In genomic region chr6:37344308-37344707, GRCh38 we compare ENCODE assay signal across 29 cellular contexts.
"Had no signal": no experiment of that assay in that cellular context is flagged by ENCODE, and none has a peak within 500 bp of the region (broad histone marks: within the 10 kb centered on the region; RNA-seq: fewer than 3 reads in every experiment).

No MANE protein-coding gene starts in this region.

- H3K4me1 Mint-ChIP-seq: natural killer cell; nephron; neural progenitor cell; stimulated activated memory B cell treated with anti-CD40 and anti-IgM and Interleukin-4, amounts not matched to agents 10 μg/mL and 1 μg/mL and 100 μg/mL, for 72 hours; stimulated activated naive CD8-positive, alpha-beta T cell treated with anti-CD3 and anti-CD28 coated beads, Interleukin-15, amount 100 ng/mL, for 72 hours had no signal

- H3K9ac ChIP-seq: neural progenitor cell, parathyroid adenoma had no signal

- H3K36me3 Mint-ChIP-seq: natural killer cell, neural progenitor cell, type B pancreatic cell had no signal

- H3K27ac Mint-ChIP-seq: natural killer cell; nephron; neural progenitor cell; progenitor cell of endocrine pancreas; stimulated activated memory B cell treated with anti-CD40 and anti-IgM and Interleukin-4, amounts not matched to agents 10 μg/mL and 1 μg/mL and 100 μg/mL, for 72 hours; type B pancreatic cell had no signal

- DNase-seq: natural killer cell; occipital lobe; ovary; posterior cingulate gyrus; psoas muscle; right cardiac atrium; right lobe of liver; sigmoid colon; small intestine; stimulated activated CD4-positive, alpha-beta T cell treated with anti-CD3 and anti-CD28 coated beads, Interleukin-15, amount 100 ng/mL, for 24 hours; stimulated activated CD4-positive, alpha-beta T cell treated with anti-CD3 and anti-CD28 coated beads, Interleukin-4, amount 100 ng/mL, for 1 hour; stimulated activated CD4-positive, alpha-beta T cell treated with anti-CD3 and anti-CD28 coated beads, Interleukin-4, amount 100 ng/mL, for 4 hours; stimulated activated CD8-positive, alpha-beta memory T cell treated with anti-CD3 and anti-CD28 coated beads, Interleukin-4, amount 100 ng/mL, for 48 hours; stimulated activated naive CD4-positive, alpha-beta T cell; stimulated activated naive CD8-positive, alpha-beta T cell treated with anti-CD3 and anti-CD28 coated beads, Interleukin-15, amount 100 ng/mL, for 72 hours; stimulated activated naive CD8-positive, alpha-beta T cell treated with anti-CD3 and anti-CD28 coated beads, Interleukin-15, Interleukin-2, amounts not matched to agents 100 U/mL and 50 U/mL, for 24 hours; substantia nigra; testis; tibial artery; transverse colon; upper lobe of right lung; uterus had no signal

- H3K9me3 Mint-ChIP-seq: natural killer cell; stimulated activated memory B cell treated with anti-CD40 and anti-IgM and Interleukin-4, amounts not matched to agents 10 μg/mL and 1 μg/mL and 100 μg/mL, for 72 hours; type B pancreatic cell had no signal

- H3K27me3 ChIP-seq: neural progenitor cell, ovary, right lobe of liver, sigmoid colon, suprapubic skin, testis, tibial artery, upper lobe of right lung, uterus had no signal

- H2AFZ ChIP-seq: neural progenitor cell, parathyroid adenoma had no signal

- H3K27ac ChIP-seq: neural progenitor cell, ovary, parathyroid adenoma, psoas muscle, right lobe of liver, sigmoid colon, suprapubic skin, testis, tibial artery, transverse colon, upper lobe of right lung, uterus had no signal

- FAIRE-seq: small intestine had no signal

- H3K4me3 ChIP-seq: neural progenitor cell, ovary, psoas muscle, right lobe of liver, sigmoid colon, suprapubic skin, testis, tibial artery, transverse colon, upper lobe of right lung, uterus had no signal

- H3K79me2 ChIP-seq: parathyroid adenoma had no signal

- H3K4me1 ChIP-seq: neural progenitor cell, parathyroid adenoma, psoas muscle, suprapubic skin, testis, tibial artery, transverse colon, upper lobe of right lung, uterus had no signal

- ATAC-seq: natural killer cell; psoas muscle; right cardiac atrium; right lobe of liver; stimulated activated memory B cell treated with anti-CD40 and anti-IgM and Interleukin-4, amounts not matched to agents 10 μg/mL and 1 μg/mL and 100 μg/mL, for 72 hours; stimulated activated naive CD8-positive, alpha-beta T cell treated with anti-CD3 and anti-CD28 coated beads, Interleukin-15, amount 100 ng/mL, for 72 hours; stimulated activated naive CD8-positive, alpha-beta T cell treated with anti-CD3 and anti-CD28 coated beads, Interleukin-15, Interleukin-2, amounts not matched to agents 100 U/mL and 50 U/mL, for 24 hours; upper lobe of right lung had no signal

- H3K4me3 Mint-ChIP-seq: natural killer cell; nephron; neural progenitor cell; stimulated activated memory B cell treated with anti-CD40 and anti-IgM and Interleukin-4, amounts not matched to agents 10 μg/mL and 1 μg/mL and 100 μg/mL, for 72 hours; stimulated activated naive CD8-positive, alpha-beta T cell treated with anti-CD3 and anti-CD28 coated beads, Interleukin-15, amount 100 ng/mL, for 72 hours; type B pancreatic cell had no signal

- H3K36me3 ChIP-seq: neural progenitor cell, ovary, right lobe of liver, sigmoid colon, suprapubic skin, tibial artery, transverse colon, upper lobe of right lung, uterus had no signal

- H3K9me3 ChIP-seq: ovary, psoas muscle, right lobe of liver, sigmoid colon, suprapubic skin, testis, tibial artery, transverse colon, upper lobe of right lung, uterus had no signal

- H3K4me2 ChIP-seq: neural progenitor cell had no signal
